ENCODE assay signal across 11 cellular contexts in genomic region chr10:63681965-63682704, GRCh38.
A peak's percentile ranks its signal among the peaks of the same experiment; 100 is the strongest.
DNase-seq lines count a peak whose midpoint lies in the region; ATAC-seq and TF ChIP-seq lines count a peak whose summit lies in the region.
"Had no signal": no experiment of that assay in that cellular context is flagged by ENCODE, and none has a peak within 500 bp of the region (broad histone marks: within the 10 kb centered on the region; RNA-seq: fewer than 3 reads in every experiment).

No MANE protein-coding gene starts in this region.

- H3K36me3 Mint-ChIP-seq in type B pancreatic cell = no peaks in the 10 kb centered on the region

- no peak overlapping the region for H3K27ac Mint-ChIP-seq in type B pancreatic cell

- H3K4me3 Mint-ChIP-seq in type B pancreatic cell = no peak overlapping the region

- H3K27ac ChIP-seq in hepatocyte (peak overlapping the region; percentile 28), thoracic aorta (no peak overlapping the region)
- H3K27ac ChIP-seq: upper lobe of left lung had no signal

- DNase-seq in activated CD4-positive, CD25-positive, alpha-beta regulatory T cell (lab: John Stamatoyannopoulos, UW) = no peak
- DNase-seq in astrocyte of the hippocampus (ENCODE audit: low read depth, low spot score) = peak; percentile 10
- peak; percentile 37 for DNase-seq in hepatocyte (ENCODE audit: low spot score)
- DNase-seq in thoracic aorta (ENCODE audit: low spot score) = peak; percentile 21
- DNase-seq in NCI-H1694 treated with DMSO at 0.1 percent for 48 hours (lab: John Stamatoyannopoulos, UW) = no peak
- no peak for DNase-seq in type B pancreatic cell (ENCODE audit: extremely low spot score, unreplicated experiment)
- DNase-seq: activated effector memory CD4-positive, alpha-beta T cell treated with anti-CD3 and anti-CD28 coated beads, Interleukin-2, amount 50 U/mL, for 16 hours; spleen; upper lobe of left lung had no signal

- H3K9me3 Mint-ChIP-seq in type B pancreatic cell = no peaks in the 10 kb centered on the region

- TF ChIP-seq CTCF in hepatocyte (IDR thresholded peaks at IDR 0.05; ENCODE audit: poor library complexity) (no peak), thoracic aorta (IDR thresholded peaks at IDR 0.05) (no peak), type B pancreatic cell (conservative IDR thresholded peaks at IDR 0.05) (no peak)

- H4K20me1 ChIP-seq in hepatocyte (ENCODE audit: insufficient read depth, poor library complexity, severe bottlenecking) = no peaks in the 10 kb centered on the region

- H3K27me3 Mint-ChIP-seq in type B pancreatic cell = no peaks in the 10 kb centered on the region

- no peaks in the 10 kb centered on the region for H3K36me3 ChIP-seq in hepatocyte (replicated peaks; ENCODE audit: insufficient read depth, low read depth)
- no peaks in the 10 kb centered on the region for H3K36me3 ChIP-seq in thoracic aorta
- H3K36me3 ChIP-seq: spleen, upper lobe of left lung had no signal

- H3K4me3 ChIP-seq in hepatocyte = no peak overlapping the region
- no peak overlapping the region for H3K4me3 ChIP-seq in thoracic aorta
- H3K4me3 ChIP-seq: spleen, upper lobe of left lung had no signal

- H3K9me2 ChIP-seq in hepatocyte (replicated peaks; ENCODE audit: insufficient read depth) = no peaks in the 10 kb centered on the region

- H2AFZ ChIP-seq in hepatocyte = no peak overlapping the region

- no peaks in the 10 kb centered on the region for H3K27me3 ChIP-seq in hepatocyte
- no peaks in the 10 kb centered on the region for H3K27me3 ChIP-seq in thoracic aorta (replicated peaks; ENCODE audit: insufficient read depth)
- H3K27me3 ChIP-seq: spleen, upper lobe of left lung had no signal

- 55% methylated on average over 4 of the region's 4 CpGs for WGBS in hepatocyte (ENCODE audit: low lambda C conversion rate, missing lambda C conversion rate)

- no peak overlapping the region for H3K4me2 ChIP-seq in hepatocyte

- ATAC-seq in activated CD4-positive, CD25-positive, alpha-beta regulatory T cell treated with anti-CD3 and anti-CD28 coated beads, Interleukin-2, amount 50 U/mL, for 24 hours = peak; percentile 67 to 88
- ATAC-seq in thoracic aorta (ENCODE audit: insufficient number of reproducible peaks, low FRiP score, low read depth) = no peak
- no peak for ATAC-seq in HG02938 (IDR thresholded peaks at IDR 0.05; ENCODE audit: unreplicated experiment)

- H3K4me1 ChIP-seq in hepatocyte (ENCODE audit: insufficient read depth) (peaks cover 4% of the 10 kb centered on the region), thoracic aorta (ENCODE audit: control insufficient read depth in 1 of 2, low read depth in 2 of 2) (peaks cover 0 to 11% of the 10 kb centered on the region in 2 donors)
- H3K4me1 ChIP-seq: spleen, upper lobe of left lung had no signal

- no peaks in the 10 kb centered on the region for H3K9me3 ChIP-seq in hepatocyte (ENCODE audit: low read depth)
- H3K9me3 ChIP-seq in thoracic aorta = no peaks in the 10 kb centered on the region
- H3K9me3 ChIP-seq: spleen, upper lobe of left lung had no signal

- H3K79me2 ChIP-seq in hepatocyte = no peaks in the 10 kb centered on the region

- no peaks in the 10 kb centered on the region for H3K4me1 Mint-ChIP-seq in type B pancreatic cell (ENCODE audit: unreplicated experiment)

Comparison
In these comparisons a context has a peak if more than half of its experiments do, and no peak if none do; other contexts are left out.
1. ATAC-seq: peak in activated CD4-positive, CD25-positive, alpha-beta regulatory T cell treated with anti-CD3 and anti-CD28 coated beads, Interleukin-2, amount 50 U/mL, for 24 hours (2 of 2); none in thoracic aorta (single experiment) and HG02938 (single experiment).
2. DNase-seq: peak in astrocyte of the hippocampus (single experiment), hepatocyte (single experiment) and thoracic aorta (single experiment); none in activated CD4-positive, CD25-positive, alpha-beta regulatory T cell (0 of 4), NCI-H1694 treated with DMSO at 0.1 percent for 48 hours (single experiment) and type B pancreatic cell (single experiment).